In genomic region chr20:8946036-8946926, GRCh38 we compare ENCODE assay signal across 20 cellular contexts.
DNase-seq lines count a peak whose midpoint lies in the region; ATAC-seq and TF ChIP-seq lines count a peak whose summit lies in the region.
"Had no signal": no experiment of that assay in that cellular context is flagged by ENCODE, and none has a peak within 500 bp of the region (broad histone marks: within the 10 kb centered on the region; RNA-seq: fewer than 3 reads in every experiment).

No MANE protein-coding gene starts in this region.

- ATAC-seq in heart left ventricle: peak; percentile 59 to 86 (median 74)
- no peak for ATAC-seq in stimulated activated naive CD8-positive, alpha-beta T cell treated with anti-CD3 and anti-CD28 coated beads, Interleukin-15, amount 100 ng/mL, for 72 hours
- no peak for ATAC-seq in GM19467 (IDR thresholded peaks at IDR 0.05; ENCODE audit: unreplicated experiment)
- ATAC-seq: WTC11 had no signal

- H3K4me3 Mint-ChIP-seq in nephron: no peak overlapping the region
- no peak overlapping the region for H3K4me3 Mint-ChIP-seq in stimulated activated naive CD8-positive, alpha-beta T cell treated with anti-CD3 and anti-CD28 coated beads, Interleukin-15, amount 100 ng/mL, for 72 hours
- H3K4me3 Mint-ChIP-seq: activated CD4-positive, alpha-beta memory T cell treated with anti-CD3 and anti-CD28 coated beads for 36 hours; T-helper 2 cell treated with Interferon-gamma antibody and Interleukin-4, amounts not matched to agents 5 μg/mL and 100 μg/mL, for 36 hours; WTC11 had no signal

- H3K36me3 Mint-ChIP-seq in nephron (ENCODE audit: low read depth): no peaks in the 10 kb centered on the region
- H3K36me3 Mint-ChIP-seq: activated CD4-positive, alpha-beta memory T cell treated with anti-CD3 and anti-CD28 coated beads for 36 hours; WTC11 had no signal

- H3K4me3 ChIP-seq in WERI-Rb-1 (ENCODE audit: low read depth, low read length) (no peak overlapping the region), heart left ventricle (no peak overlapping the region)
- H3K4me3 ChIP-seq: SJSA1 had no signal

- H3K36me3 ChIP-seq in WERI-Rb-1 (no peaks in the 10 kb centered on the region), heart left ventricle (no peaks in the 10 kb centered on the region)
- H3K36me3 ChIP-seq: SJSA1 had no signal

- H3K4me1 Mint-ChIP-seq in nephron: peaks cover 26% of the 10 kb centered on the region
- H3K4me1 Mint-ChIP-seq in stimulated activated naive CD8-positive, alpha-beta T cell treated with anti-CD3 and anti-CD28 coated beads, Interleukin-15, amount 100 ng/mL, for 72 hours: no peaks in the 10 kb centered on the region

- no peak overlapping the region for H3K27ac ChIP-seq in WERI-Rb-1
- H3K27ac ChIP-seq in heart left ventricle: peak overlapping the region in 10 of 12 donors; percentile 21 to 59 (median 44)
- H3K27ac ChIP-seq: SJSA1 had no signal

- H3K9me3 ChIP-seq in WERI-Rb-1 (ENCODE audit: severe bottlenecking): no peaks in the 10 kb centered on the region
- no peaks in the 10 kb centered on the region for H3K9me3 ChIP-seq in heart left ventricle
- H3K9me3 ChIP-seq: SJSA1 had no signal

- H3K27me3 ChIP-seq in WERI-Rb-1 (ENCODE audit: insufficient read depth, low read depth, severe bottlenecking): no peaks in the 10 kb centered on the region
- no peaks in the 10 kb centered on the region for H3K27me3 ChIP-seq in heart left ventricle
- H3K27me3 ChIP-seq: SJSA1 had no signal

- intact Hi-C loops in heart left ventricle (cut with DNase I): loop anchor here in 3 of 10 donors (5.0 to 10.0 kb wide), 2 partner anchors 89 to 91 kb away; no protein-coding TSS in a partner anchor

- no peak for TF ChIP-seq POLR2A in heart left ventricle (IDR thresholded peaks at IDR 0.05)

- H3K27me3 Mint-ChIP-seq in nephron (ENCODE audit: low read depth): peaks cover 62% of the 10 kb centered on the region
- H3K27me3 Mint-ChIP-seq in stimulated activated naive CD8-positive, alpha-beta T cell treated with anti-CD3 and anti-CD28 coated beads, Interleukin-15, amount 100 ng/mL, for 72 hours: no peaks in the 10 kb centered on the region
- H3K27me3 Mint-ChIP-seq: activated CD4-positive, alpha-beta memory T cell treated with anti-CD3 and anti-CD28 coated beads for 36 hours had no signal

- no peaks in the 10 kb centered on the region for H3K9me3 Mint-ChIP-seq in nephron
- no peaks in the 10 kb centered on the region for H3K9me3 Mint-ChIP-seq in stimulated activated naive CD8-positive, alpha-beta T cell treated with anti-CD3 and anti-CD28 coated beads, Interleukin-15, amount 100 ng/mL, for 72 hours
- H3K9me3 Mint-ChIP-seq: T-helper 2 cell treated with Interferon-gamma antibody and Interleukin-4, amounts not matched to agents 5 μg/mL and 100 μg/mL, for 36 hours; WTC11 had no signal

- peak overlapping the region; percentile 10 to 55 (median 19) for H3K27ac Mint-ChIP-seq in nephron
- H3K27ac Mint-ChIP-seq in stimulated activated naive CD8-positive, alpha-beta T cell treated with anti-CD3 and anti-CD28 coated beads, Interleukin-15, amount 100 ng/mL, for 72 hours: no peak overlapping the region
- H3K27ac Mint-ChIP-seq: activated CD4-positive, alpha-beta memory T cell treated with anti-CD3 and anti-CD28 coated beads for 36 hours; T-helper 2 cell treated with Interferon-gamma antibody and Interleukin-4, amounts not matched to agents 5 μg/mL and 100 μg/mL, for 36 hours; WTC11 had no signal

- TF ChIP-seq CTCF in WERI-Rb-1 (IDR thresholded peaks at IDR 0.05; ENCODE audit: low read depth, low read length) (no peak), heart left ventricle (IDR thresholded peaks at IDR 0.05) (no peak), nephron (IDR thresholded peaks at IDR 0.05; ENCODE audit: unreplicated experiment in 3 of 3) (no peak)

- DNase-seq in AG08395 (ENCODE audit: low spot score) (peak; percentile 63), WERI-Rb-1 (peak; percentile 25), heart left ventricle (no peak), OCI-M2 (lab: John Stamatoyannopoulos, UW; ENCODE audit: unreplicated experiment) (no peak), amygdala (lab: John Stamatoyannopoulos, UW) (no peak)
- no peak for DNase-seq in stimulated activated naive CD8-positive, alpha-beta T cell treated with anti-CD3 and anti-CD28 coated beads, Interleukin-15, amount 100 ng/mL, for 72 hours
- DNase-seq: activated CD4-positive, alpha-beta memory T cell treated with anti-CD3 and anti-CD28 coated beads for 36 hours; activated naive CD4-positive, alpha-beta T cell treated with anti-CD3 and anti-CD28 coated beads, Interleukin-2, amount 50 U/mL, for 16 hours; C1 segment of cervical spinal cord; KG1; NCI-H69; nucleus accumbens; retina; stimulated activated naive CD4-positive, alpha-beta T cell; trophoblast cell had no signal

- H3K4me1 ChIP-seq in heart left ventricle: peaks cover 0 to 35% (median 22%) of the 10 kb centered on the region in 12 donors
- H3K4me1 ChIP-seq: SJSA1 had no signal

- WGBS in heart left ventricle, 4 donors: 36 to 46% (median 42%) methylated on average over 6 of the region's 6 CpGs

Comparison
In these comparisons a context has a peak if more than half of its experiments do, and no peak if none do; other contexts are left out.
1. DNase-seq: peak in AG08395 (single experiment) and WERI-Rb-1 (single experiment); none in heart left ventricle (0 of 5), stimulated activated naive CD8-positive, alpha-beta T cell treated with anti-CD3 and anti-CD28 coated beads, Interleukin-15, amount 100 ng/mL, for 72 hours (0 of 2), OCI-M2 (single experiment) and amygdala (0 of 56).
2. ATAC-seq: peak in heart left ventricle (4 of 4); none in stimulated activated naive CD8-positive, alpha-beta T cell treated with anti-CD3 and anti-CD28 coated beads, Interleukin-15, amount 100 ng/mL, for 72 hours (single experiment) and GM19467 (single experiment).
3. H3K27ac Mint-ChIP-seq: peak in nephron (3 of 3); none in stimulated activated naive CD8-positive, alpha-beta T cell treated with anti-CD3 and anti-CD28 coated beads, Interleukin-15, amount 100 ng/mL, for 72 hours (0 of 2).